Comparison of ENCODE assay signal across 18 cellular contexts in genomic region chr12:46804054-46804453, GRCh38. TPM values are rescaled to one million over a fixed set of nuclear protein-coding genes. Genes with fewer than 3 reads are reported as not detected.
DNase-seq lines count a peak whose midpoint lies in the region; ATAC-seq, FAIRE-seq and TF ChIP-seq lines count a peak whose summit lies in the region.
"Had no signal": no experiment of that assay in that cellular context is flagged by ENCODE, and none has a peak within 500 bp of the region (broad histone marks: within the 10 kb centered on the region; RNA-seq: fewer than 3 reads in every experiment).

No MANE protein-coding gene starts in this region.

- no peak overlapping the region for H2AK9ac ChIP-seq in IMR-90 (replicated peaks; ENCODE audit: low read depth, low read length, poor library complexity)

- POLR2A ChIA-PET in IMR-90 (lab: Charles Lee; ENCODE audit: unreplicated experiment), result interaction anchor here (0.6 kb wide), 1 partner anchor 18 kb away, joined by 3 read pairs; no protein-coding TSS in a partner anchor

- H3K9ac ChIP-seq in IMR-90 (ENCODE audit: low read depth, low read length), result no peak overlapping the region
- no peak overlapping the region for H3K9ac ChIP-seq in mesendoderm (ENCODE audit: low read length)

- no peak for TF ChIP-seq RAD21 in IMR-90 (IDR thresholded peaks at IDR 0.05; ENCODE audit: low read length)

- H3K4me1 ChIP-seq in IMR-90 (ENCODE audit: control insufficient read depth, insufficient read depth, low read length) (no peaks in the 10 kb centered on the region), right lobe of liver (peaks cover 0 to 3% (median 0%) of the 10 kb centered on the region in 4 donors), mesendoderm (ENCODE audit: control insufficient read depth, low read depth, low read length) (no peaks in the 10 kb centered on the region)
- H3K4me1 ChIP-seq: BE2C had no signal

- dilution Hi-C loops in IMR-90 (cut with HindIII; ENCODE audit: low sequenced_read_pairs, unreplicated experiment), result no loop called here

- intact Hi-C loops in IMR-90 (cut with micrococcal nuclease), result no loop called here
- intact Hi-C loops in right lobe of liver (cut with DNase I), result no loop called here

- peak; percentile 43 for FAIRE-seq in islet of Langerhans (lab: Jason Lieb, UNC)
- FAIRE-seq: D721Med, GM12891, GM19239, H54, K562 had no signal

- H2AFZ ChIP-seq in IMR-90 (replicated peaks; ENCODE audit: low read length, poor library complexity), result no peak overlapping the region
- H2AFZ ChIP-seq: GM23338 had no signal

- no peak overlapping the region for H3K14ac ChIP-seq in IMR-90 (replicated peaks; ENCODE audit: low read depth, low read length)

- no peaks in the 10 kb centered on the region for H3K36me3 ChIP-seq in IMR-90 (ENCODE audit: control insufficient read depth, insufficient read depth, low read length)
- no peaks in the 10 kb centered on the region for H3K36me3 ChIP-seq in right lobe of liver
- no peaks in the 10 kb centered on the region for H3K36me3 ChIP-seq in mesendoderm (ENCODE audit: control insufficient read depth, insufficient read depth, low read length)
- H3K36me3 ChIP-seq: BE2C had no signal

- no peak overlapping the region for H2BK20ac ChIP-seq in IMR-90 (ENCODE audit: low read depth, low read length)

- no peaks in the 10 kb centered on the region for H3K9me1 ChIP-seq in IMR-90 (ENCODE audit: insufficient read depth, low read length)

- no peak overlapping the region for H4K91ac ChIP-seq in IMR-90 (ENCODE audit: insufficient read depth, low read depth, low read length)

- no peak for ATAC-seq in IMR-90 (ENCODE audit: low read depth)
- ATAC-seq in right lobe of liver, result peak in 2 of 4 donors; percentile 9 to 37
- no peak for ATAC-seq in GM21515 (IDR thresholded peaks at IDR 0.05; ENCODE audit: unreplicated experiment)
- ATAC-seq: GM23338, K562 had no signal

- no peaks in the 10 kb centered on the region for H3K9me3 ChIP-seq in IMR-90 (ENCODE audit: control insufficient read depth, insufficient read depth, low read length)
- H3K9me3 ChIP-seq in right lobe of liver, result no peaks in the 10 kb centered on the region
- H3K9me3 ChIP-seq: BE2C, Caco-2 had no signal

- no peak overlapping the region for H3K4ac ChIP-seq in IMR-90 (ENCODE audit: low read depth, low read length)
- H3K4ac ChIP-seq in mesendoderm (ENCODE audit: low read depth, low read length), result no peak overlapping the region

- no peaks in the 10 kb centered on the region for H4K20me1 ChIP-seq in IMR-90 (ENCODE audit: insufficient read depth, low read length)

- TF ChIP-seq POLR2A in IMR-90 (IDR thresholded peaks at IDR 0.05; ENCODE audit: low read depth, low read length) (no peak), right lobe of liver (IDR thresholded peaks at IDR 0.05) (no peak)

- H3K23ac ChIP-seq in IMR-90 (ENCODE audit: low read depth, low read length), result no peak overlapping the region
- H3K23ac ChIP-seq in mesendoderm (ENCODE audit: low read length), result no peak overlapping the region

- H4K8ac ChIP-seq in IMR-90 (ENCODE audit: low read depth in 2 of 2, low read length in 2 of 2) (no peak overlapping the region), mesendoderm (ENCODE audit: low read depth, low read length) (no peak overlapping the region)

- in situ Hi-C loops in IMR-90 (cut with MboI; ENCODE audit: low sequenced_read_pairs) (no loop called here), KBM-7 (cut with MboI; ENCODE audit: low pct_unique_long_range_greater_than_20kb, low sequenced_read_pairs) (no loop called here)

- H2BK120ac ChIP-seq in IMR-90 (ENCODE audit: low read depth, low read length) (no peak overlapping the region), mesendoderm (ENCODE audit: low read depth, low read length) (no peak overlapping the region)

- no peak for TF ChIP-seq CTCF in IMR-90 (conservative IDR thresholded peaks at IDR 0.05; ENCODE audit: low read depth, low read length)
- TF ChIP-seq CTCF in right lobe of liver (IDR thresholded peaks at IDR 0.05), result no peak

- no peak overlapping the region for H3K27ac ChIP-seq in IMR-90 (ENCODE audit: insufficient read depth, low read length)
- peak overlapping the region; percentile 48 to 92 (median 85) for H3K27ac ChIP-seq in right lobe of liver
- H3K27ac ChIP-seq in mesendoderm (ENCODE audit: low read depth, low read length), result no peak overlapping the region

- H2AK5ac ChIP-seq in IMR-90 (ENCODE audit: low read depth, low read length) (no peak overlapping the region), mesendoderm (ENCODE audit: low read length) (no peak overlapping the region)

- H4K5ac ChIP-seq in IMR-90 (ENCODE audit: low read depth, low read length), result no peak overlapping the region
- no peak overlapping the region for H4K5ac ChIP-seq in mesendoderm (ENCODE audit: low read length)

- BruUV-seq in IMR-90 (replicated peaks; lab: Mats Ljungman, UMichigan), result no TSS peak

- H3K79me1 ChIP-seq in IMR-90 (ENCODE audit: low read depth in 1 of 2, low read length in 2 of 2) (no peaks in the 10 kb centered on the region), mesendoderm (ENCODE audit: low read length) (no peaks in the 10 kb centered on the region)

- H3K4me2 ChIP-seq in IMR-90 (ENCODE audit: low read depth, low read length), result no peak overlapping the region
- H3K4me2 ChIP-seq in mesendoderm (ENCODE audit: low read length), result no peak overlapping the region
- H3K4me2 ChIP-seq: GM23338 had no signal

- H3K79me2 ChIP-seq in mesendoderm (ENCODE audit: control insufficient read depth, insufficient read depth, low read length), result no peaks in the 10 kb centered on the region

- H2BK15ac ChIP-seq in IMR-90 (ENCODE audit: low read depth, low read length) (no peak overlapping the region), mesendoderm (replicated peaks; ENCODE audit: low read depth) (no peak overlapping the region)

- no peak overlapping the region for H3K18ac ChIP-seq in IMR-90 (ENCODE audit: low read depth, low read length)
- no peak overlapping the region for H3K18ac ChIP-seq in mesendoderm (ENCODE audit: low read length)

- no CpG with 5 or more reads among the region's 3 CpGs for WGBS in IMR-90 (ENCODE audit: extremely low coverage in 2 of 2, insufficient read length in 1 of 2), 2 experiments
- 32% methylated on average over 3 of the region's 3 CpGs for WGBS in right lobe of liver (ENCODE audit: insufficient coverage, low coverage, low lambda C conversion rate, missing lambda C conversion rate)
- WGBS in mesendoderm (ENCODE audit: extremely low coverage, insufficient coverage, low lambda C conversion rate), result no CpG with 5 or more reads among the region's 3 CpGs

- H2BK5ac ChIP-seq in IMR-90 (ENCODE audit: low read depth, low read length, poor library complexity, severe bottlenecking) (no peak overlapping the region), mesendoderm (ENCODE audit: low read length) (no peak overlapping the region)

- CTCF ChIA-PET in IMR-90 (lab: Yijun Ruan, JAX), result interaction anchor here (0.6 kb wide), 1 partner anchor 700 kb away, joined by 4 read pairs; no protein-coding TSS in a partner anchor

- H3K4me3 ChIP-seq in IMR-90 (ENCODE audit: insufficient read depth, low read depth, low read length) (no peak overlapping the region), right lobe of liver (peak overlapping the region in 2 of 3 donors; percentile 19 to 43), mesendoderm (ENCODE audit: low read length) (no peak overlapping the region)
- H3K4me3 ChIP-seq: GM23338, K562 had no signal

- H3K56ac ChIP-seq in IMR-90 (ENCODE audit: extremely low read depth, insufficient read depth, low read length) (no peak overlapping the region), mesendoderm (ENCODE audit: low read length) (no peak overlapping the region)

- DNase-seq in IMR-90, result no peak
- no peak for DNase-seq in right lobe of liver
- DNase-seq in NCI-H2081 (lab: John Stamatoyannopoulos, UW), result no peak
- no peak for DNase-seq in mesendoderm
- DNase-seq in KBM-7, result no peak
- DNase-seq: BE2C; C1 segment of cervical spinal cord; Caco-2; CD4-positive, alpha-beta T cell; HCEC 1CT had no signal

- no peaks in the 10 kb centered on the region for H3K27me3 ChIP-seq in IMR-90 (ENCODE audit: control insufficient read depth, insufficient read depth, low read length)
- no peaks in the 10 kb centered on the region for H3K27me3 ChIP-seq in right lobe of liver
- H3K27me3 ChIP-seq in mesendoderm (ENCODE audit: insufficient read depth, low read length, poor library complexity), result no peaks in the 10 kb centered on the region

TF ChIP-seq in IMR-90, 13 proteins besides CTCF, POLR2A, EP300 and RAD21:
- TF ChIP-seq CHD1 (IDR thresholded peaks at IDR 0.05; ENCODE audit: low read depth, low read length), result no peak
- TF ChIP-seq MAFK (IDR thresholded peaks at IDR 0.05; ENCODE audit: low read depth, low read length), result peak; percentile 33; the same call in 1 of the 2 replicates

RNA-seq across cellular contexts. Expression of gene SLC38A4, which starts 21.7 kb away (rescaled TPM):
- total RNA-seq in IMR-90 (2012; rRNA removed) (2.3 and 2.8 TPM in 2 replicates), right lobe of liver (100 to 1,000 TPM; 158 to 604 (median 295) TPM)
- polyA plus RNA-seq in IMR-90 (2012; rRNA removed), result 2.3 and 2.7 TPM in 2 replicates
- 0.56 and 0.87 TPM in 2 replicates for polyA plus RNA-seq in IMR-90 (2012; cell fraction: cytosol; rRNA removed)
- polyA plus RNA-seq in IMR-90 (2012; cell fraction: nucleus; rRNA removed; ENCODE audit: low replicate concordance), result 0.28 and 2.2 TPM in 2 replicates
- 4.5 TPM for polyA plus RNA-seq in mesendoderm (2013, experiment 1 of 2)
- 4.3 TPM for polyA plus RNA-seq in mesendoderm (2013, experiment 2 of 2)
- total RNA-seq: CD4-positive, alpha-beta T cell had no signal
- polyA plus RNA-seq: K562 had no signal

Comparison
In these comparisons a context has a peak if more than half of its experiments do, and no peak if none do; other contexts are left out.
1. H3K27ac ChIP-seq: peak in right lobe of liver (3 of 3); none in IMR-90 (single experiment) and mesendoderm (single experiment).
2. H3K4me3 ChIP-seq: peak in right lobe of liver (2 of 3); none in IMR-90 (single experiment) and mesendoderm (single experiment).
3. RNA of gene SLC38A4, which starts 21.7 kb away (total RNA-seq): 158 to 604 TPM in right lobe of liver; 2.3 to 2.8 TPM in IMR-90; every median in the first group is over 10 times any median in the second.